Comparison of ENCODE assay signal across 1 cellular context in the genomic region with DNA sequence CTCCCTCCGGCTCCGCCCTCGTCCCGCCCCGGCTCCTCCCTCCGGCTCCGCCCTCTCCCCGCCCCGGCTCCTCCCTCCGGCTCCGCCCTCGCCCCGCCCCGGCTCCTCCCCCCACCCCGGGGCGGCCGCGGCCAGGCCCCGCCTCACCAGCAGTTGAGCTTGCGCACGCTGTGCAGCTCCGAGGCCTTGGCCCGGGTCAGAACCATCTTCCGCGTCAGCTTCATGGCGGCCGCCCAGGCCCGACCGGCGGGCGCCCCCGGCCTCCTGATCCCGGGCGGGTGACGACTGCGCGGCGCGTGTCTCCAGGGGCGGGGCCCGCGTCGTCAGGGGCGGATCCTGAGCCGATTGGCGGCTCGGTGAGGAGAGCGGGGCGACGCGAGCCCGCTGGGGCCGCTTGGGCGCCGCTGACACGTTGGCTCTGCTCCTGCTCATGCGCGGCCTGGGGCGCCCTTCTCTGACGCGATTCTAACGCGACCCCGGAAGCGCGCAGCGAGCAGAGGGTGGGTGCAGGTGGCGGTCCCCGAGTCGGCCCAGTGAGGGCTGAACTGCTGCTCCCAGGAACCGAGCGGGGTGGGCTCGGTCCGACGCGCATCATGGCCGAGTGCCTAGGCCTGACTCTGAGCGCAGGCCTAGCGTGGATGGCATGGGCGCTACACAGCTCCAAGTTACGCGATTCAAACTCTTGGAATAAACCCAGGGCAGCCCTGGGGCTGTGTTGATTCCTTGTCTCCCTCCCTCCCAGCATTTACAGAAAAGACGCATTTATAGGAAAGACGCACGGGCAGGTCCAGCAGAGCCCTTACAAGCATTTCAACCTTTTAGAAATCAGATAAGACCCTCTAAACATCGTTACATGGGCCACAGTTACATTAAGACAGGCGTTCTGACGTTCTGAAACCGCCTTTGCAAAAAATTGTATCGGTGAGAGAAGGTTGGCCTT.
TF ChIP-seq lines count a peak whose summit lies in the region.

Gene CFAP410, minus strand, starts transcription at position 420 of the 940 bp plus-strand sequence. Its CDS starts 196 bp downstream, at position 224.

TF ChIP-seq in K562, 482 proteins besides CTCF, POLR2A, EP300 and RAD21 (continued from another document and continues in another):
- TF ChIP-seq ZNF318 (IDR thresholded peaks at IDR 0.05; ENCODE audit: borderline replicate concordance in 1 of 2, low read depth in 1 of 2): no peak
- TF ChIP-seq, protein P1, sequence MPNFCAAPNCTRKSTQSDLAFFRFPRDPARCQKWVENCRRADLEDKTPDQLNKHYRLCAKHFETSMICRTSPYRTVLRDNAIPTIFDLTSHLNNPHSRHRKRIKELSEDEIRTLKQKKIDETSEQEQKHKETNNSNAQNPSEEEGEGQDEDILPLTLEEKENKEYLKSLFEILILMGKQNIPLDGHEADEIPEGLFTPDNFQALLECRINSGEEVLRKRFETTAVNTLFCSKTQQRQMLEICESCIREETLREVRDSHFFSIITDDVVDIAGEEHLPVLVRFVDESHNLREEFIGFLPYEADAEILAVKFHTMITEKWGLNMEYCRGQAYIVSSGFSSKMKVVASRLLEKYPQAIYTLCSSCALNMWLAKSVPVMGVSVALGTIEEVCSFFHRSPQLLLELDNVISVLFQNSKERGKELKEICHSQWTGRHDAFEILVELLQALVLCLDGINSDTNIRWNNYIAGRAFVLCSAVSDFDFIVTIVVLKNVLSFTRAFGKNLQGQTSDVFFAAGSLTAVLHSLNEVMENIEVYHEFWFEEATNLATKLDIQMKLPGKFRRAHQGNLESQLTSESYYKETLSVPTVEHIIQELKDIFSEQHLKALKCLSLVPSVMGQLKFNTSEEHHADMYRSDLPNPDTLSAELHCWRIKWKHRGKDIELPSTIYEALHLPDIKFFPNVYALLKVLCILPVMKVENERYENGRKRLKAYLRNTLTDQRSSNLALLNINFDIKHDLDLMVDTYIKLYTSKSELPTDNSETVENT (CRISPR knock-in tag; IDR thresholded peaks at IDR 0.05): peak; percentile 94; the same call in 1 of the 2 replicates
- TF ChIP-seq DDX20 (tag; IDR thresholded peaks at IDR 0.05; ENCODE audit: low read depth): no peak
- TF ChIP-seq ZFX (CRISPR knock-in tag; IDR thresholded peaks at IDR 0.05): peak; percentile 93
- 0 out of 2 replicates have a peak, but pooled peaks have one; percentile 38 for TF ChIP-seq NR2C2 (CRISPR knock-in tag; IDR thresholded peaks at IDR 0.05)
- peak; percentile 72; the same call in 1 of the 2 replicates for TF ChIP-seq NR2C2 (tag; IDR thresholded peaks at IDR 0.05)
- 0 out of 2 replicates have a peak, but pooled peaks have one; percentile 28 for TF ChIP-seq LCOR (CRISPR knock-in tag; IDR thresholded peaks at IDR 0.05)
- peak; percentile 91 for TF ChIP-seq ATF7 (IDR thresholded peaks at IDR 0.05)
- TF ChIP-seq RFX5 (IDR thresholded peaks at IDR 0.05; ENCODE audit: low read depth, low read length): no peak
- TF ChIP-seq RERE (CRISPR knock-in tag; IDR thresholded peaks at IDR 0.05; ENCODE audit: borderline replicate concordance): no peak; the same call in 1 of the 2 replicates
- peak; percentile 96 for TF ChIP-seq CXXC5 (CRISPR knock-in tag; IDR thresholded peaks at IDR 0.05)
- TF ChIP-seq, protein P2, sequence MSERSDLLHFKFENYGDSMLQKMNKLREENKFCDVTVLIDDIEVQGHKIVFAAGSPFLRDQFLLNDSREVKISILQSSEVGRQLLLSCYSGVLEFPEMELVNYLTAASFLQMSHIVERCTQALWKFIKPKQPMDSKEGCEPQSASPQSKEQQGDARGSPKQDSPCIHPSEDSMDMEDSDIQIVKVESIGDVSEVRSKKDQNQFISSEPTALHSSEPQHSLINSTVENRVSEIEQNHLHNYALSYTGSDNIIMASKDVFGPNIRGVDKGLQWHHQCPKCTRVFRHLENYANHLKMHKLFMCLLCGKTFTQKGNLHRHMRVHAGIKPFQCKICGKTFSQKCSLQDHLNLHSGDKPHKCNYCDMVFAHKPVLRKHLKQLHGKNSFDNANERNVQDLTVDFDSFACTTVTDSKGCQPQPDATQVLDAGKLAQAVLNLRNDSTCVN (CRISPR knock-in tag; IDR thresholded peaks at IDR 0.05): no peak
- no peak for TF ChIP-seq EHMT2 (IDR thresholded peaks at IDR 0.05)
- TF ChIP-seq, protein P3, sequence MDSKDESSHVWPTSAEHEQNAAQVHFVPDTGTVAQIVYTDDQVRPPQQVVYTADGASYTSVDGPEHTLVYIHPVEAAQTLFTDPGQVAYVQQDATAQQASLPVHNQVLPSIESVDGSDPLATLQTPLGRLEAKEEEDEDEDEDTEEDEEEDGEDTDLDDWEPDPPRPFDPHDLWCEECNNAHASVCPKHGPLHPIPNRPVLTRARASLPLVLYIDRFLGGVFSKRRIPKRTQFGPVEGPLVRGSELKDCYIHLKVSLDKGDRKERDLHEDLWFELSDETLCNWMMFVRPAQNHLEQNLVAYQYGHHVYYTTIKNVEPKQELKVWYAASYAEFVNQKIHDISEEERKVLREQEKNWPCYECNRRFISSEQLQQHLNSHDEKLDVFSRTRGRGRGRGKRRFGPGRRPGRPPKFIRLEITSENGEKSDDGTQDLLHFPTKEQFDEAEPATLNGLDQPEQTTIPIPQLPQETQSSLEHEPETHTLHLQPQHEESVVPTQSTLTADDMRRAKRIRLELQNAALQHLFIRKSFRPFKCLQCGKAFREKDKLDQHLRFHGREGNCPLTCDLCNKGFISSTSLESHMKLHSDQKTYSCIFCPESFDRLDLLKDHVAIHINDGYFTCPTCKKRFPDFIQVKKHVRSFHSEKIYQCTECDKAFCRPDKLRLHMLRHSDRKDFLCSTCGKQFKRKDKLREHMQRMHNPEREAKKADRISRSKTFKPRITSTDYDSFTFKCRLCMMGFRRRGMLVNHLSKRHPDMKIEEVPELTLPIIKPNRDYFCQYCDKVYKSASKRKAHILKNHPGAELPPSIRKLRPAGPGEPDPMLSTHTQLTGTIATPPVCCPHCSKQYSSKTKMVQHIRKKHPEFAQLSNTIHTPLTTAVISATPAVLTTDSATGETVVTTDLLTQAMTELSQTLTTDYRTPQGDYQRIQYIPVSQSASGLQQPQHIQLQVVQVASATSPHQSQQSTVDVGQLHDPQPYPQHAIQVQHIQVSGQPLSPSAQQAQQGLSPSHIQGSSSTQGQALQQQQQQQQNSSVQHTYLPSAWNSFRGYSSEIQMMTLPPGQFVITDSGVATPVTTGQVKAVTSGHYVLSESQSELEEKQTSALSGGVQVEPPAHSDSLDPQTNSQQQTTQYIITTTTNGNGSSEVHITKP (IDR thresholded peaks at IDR 0.05; ENCODE audit: partially characterized antibody): peak; percentile 19
- no peak for TF ChIP-seq CBX8 (IDR thresholded peaks at IDR 0.05; ENCODE audit: borderline replicate concordance, extremely low read depth, low read depth, low read length, poor library complexity, severe bottlenecking)
- no peak for TF ChIP-seq TFE3 (CRISPR knock-in tag; IDR thresholded peaks at IDR 0.05)
- no peak for TF ChIP-seq NR2F6 (CRISPR knock-in tag; IDR thresholded peaks at IDR 0.05)
- TF ChIP-seq ETS2 (tag; IDR thresholded peaks at IDR 0.05; ENCODE audit: borderline replicate concordance, poor library complexity, severe bottlenecking): no peak
- no peak for TF ChIP-seq RFX7 (CRISPR knock-in tag; IDR thresholded peaks at IDR 0.05)
- peak; percentile 99 for TF ChIP-seq ATF1 (CRISPR knock-in tag; IDR thresholded peaks at IDR 0.05)
- TF ChIP-seq ATF1 (tag; IDR thresholded peaks at IDR 0.05): peak; percentile 100
- no peak for TF ChIP-seq SRSF1 (IDR thresholded peaks at IDR 0.05; ENCODE audit: low read depth, low read length)
- TF ChIP-seq BACH1 (tag; IDR thresholded peaks at IDR 0.05): no peak
- TF ChIP-seq HDGF (IDR thresholded peaks at IDR 0.05): no peak
- TF ChIP-seq SP1 (CRISPR knock-in tag; IDR thresholded peaks at IDR 0.05): peak; percentile 65
- TF ChIP-seq HNRNPL (IDR thresholded peaks at IDR 0.05; ENCODE audit: low read depth, low read length): no peak
- TF ChIP-seq ZNF586 (CRISPR knock-in tag; conservative IDR thresholded peaks at IDR 0.05): no peak
